ENCODE assay signal across 20 cellular contexts in the genomic region with DNA sequence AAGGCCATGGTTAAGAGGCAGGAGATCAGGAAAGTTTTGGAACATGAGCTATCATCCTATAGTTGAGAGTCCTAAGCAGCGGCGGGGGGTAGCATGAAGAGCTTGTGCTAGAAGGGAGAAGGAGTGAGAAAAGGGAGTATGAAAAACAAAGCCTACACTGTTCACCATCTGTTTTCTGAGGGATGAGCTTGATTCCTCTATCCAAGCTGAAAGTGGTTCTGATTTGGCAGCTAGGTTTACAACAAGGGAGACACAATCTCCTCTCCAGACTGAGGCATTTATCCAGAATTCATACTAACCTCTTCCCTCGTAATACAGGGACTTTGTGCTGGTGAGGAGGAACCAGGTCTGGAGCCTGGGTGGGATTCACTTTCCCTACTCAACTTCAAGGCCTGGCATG. TPM values are rescaled to one million over a fixed set of nuclear protein-coding genes. Genes with fewer than 3 reads are reported as not detected.
DNase-seq lines count a peak whose midpoint lies in the region; ATAC-seq and TF ChIP-seq lines count a peak whose summit lies in the region.
"Had no signal": no experiment of that assay in that cellular context is flagged by ENCODE, and none has a peak within 500 bp of the region (broad histone marks: within the 10 kb centered on the region; RNA-seq: fewer than 3 reads in every experiment).

No MANE protein-coding gene starts in this region.

- no peaks in the 10 kb centered on the region for H3K9me3 ChIP-seq in heart right ventricle
- H3K9me3 ChIP-seq: SJSA1 had no signal

- H3K27me3 ChIP-seq in heart right ventricle (peaks cover 0 to 15% (median 0%) of the 10 kb centered on the region in 7 donors), layer of hippocampus (ENCODE audit: control insufficient read depth, insufficient read depth, low read length) (no peaks in the 10 kb centered on the region)
- H3K27me3 ChIP-seq: SJSA1 had no signal

- ATAC-seq in heart right ventricle (no peak), Right ventricle myocardium inferior (no peak), GM21723 (IDR thresholded peaks at IDR 0.05; ENCODE audit: unreplicated experiment) (no peak)

- DNase-seq in heart right ventricle (no peak), Right ventricle myocardium inferior (ENCODE audit: missing footprints) (no peak), caudate nucleus (lab: John Stamatoyannopoulos, UW) (peak in 1 of 61 donors; percentile 38), substantia nigra (lab: John Stamatoyannopoulos, UW) (no peak), NCI-H526 treated with DMSO at 0.1 percent for 48 hours (lab: John Stamatoyannopoulos, UW) (no peak), 8988T (no peak)
- DNase-seq: ACHN; CD8-positive, alpha-beta memory T cell; HFFc6; KG1; NCI-H1417; NCI-H187; NCI-H2107; NCI-H226; PC-9 had no signal

- H3K27ac ChIP-seq in heart right ventricle (peak overlapping the region in 8 of 10 donors; percentile 5 to 79 (median 60)), caudate nucleus (ENCODE audit: low read depth, low read length) (peak overlapping the region; percentile 9), layer of hippocampus (ENCODE audit: low read depth, low read length) (peak overlapping the region; percentile 17), substantia nigra (ENCODE audit: low read depth, low read length, poor library complexity, severe bottlenecking) (peak overlapping the region; percentile 54)
- H3K27ac ChIP-seq: PC-9, SJSA1 had no signal

- intact Hi-C loops in heart right ventricle (cut with DNase I) = no loop called here
- intact Hi-C loops in Right ventricle myocardium inferior (cut with DNase I) = no loop called here

- no peak for TF ChIP-seq CTCF in heart right ventricle (IDR thresholded peaks at IDR 0.05)

- H3K4me3 ChIP-seq in heart right ventricle = no peak overlapping the region
- H3K4me3 ChIP-seq: PC-9, SJSA1 had no signal

- no peaks in the 10 kb centered on the region for H3K36me3 ChIP-seq in heart right ventricle
- H3K36me3 ChIP-seq: SJSA1 had no signal

- 82 to 88% methylated on average over 3 of the region's 3 CpGs for WGBS in heart right ventricle, 2 donors

- peaks cover under 1 to 84% (median 52%) of the 10 kb centered on the region in 9 donors for H3K4me1 ChIP-seq in heart right ventricle

RNA-seq across cellular contexts. Expression of a gene that starts 23.6 kb away (rescaled TPM):
- 10 to 100 TPM; 26.3 to 88.2 (median 36.0) TPM for total RNA-seq in heart right ventricle
- 100 to 1,000 TPM in 1 of 2 donors, 10 to 100 TPM in 1; 70.7 to 153 TPM for polyA plus RNA-seq in heart right ventricle
- 72.0 TPM for total RNA-seq in Right ventricle myocardium inferior

RNA-seq across cellular contexts. Expression of a gene that starts 25.5 kb away (rescaled TPM):
- total RNA-seq in heart right ventricle (under 1 TPM in 1 of 10 donors, not detected in 9; 0.45 TPM), Right ventricle myocardium inferior (not detected)
- polyA plus RNA-seq in heart right ventricle = under 1 TPM in 1 of 2 donors, not detected in 1; 0.01 TPM
- total RNA-seq: CD8-positive, alpha-beta memory T cell; H1; HFFc6; HT-29; PC-9; SJSA1 had no signal
- polyA plus RNA-seq: H1 had no signal

Comparison
In these comparisons a context has a peak if more than half of its experiments do, and no peak if none do; other contexts are left out.
1. H3K27ac ChIP-seq: peak in every context shown above with its lines; median percentile 60 in heart right ventricle; 54 in substantia nigra; 17 in layer of hippocampus; 9 in caudate nucleus.